ENCODE assay signal across 8 cellular contexts in genomic region chr19:49817964-49818690, GRCh38. TPM values are rescaled to one million over a fixed set of nuclear protein-coding genes. Genes with fewer than 3 reads are reported as not detected.
DNase-seq lines count a peak whose midpoint lies in the region; ATAC-seq, FAIRE-seq and TF ChIP-seq lines count a peak whose summit lies in the region.

TSS of gene MED25 (plus strand) at chr19:49818289. CDS start at chr19:49818342, 53 bp downstream.

- no peak for FAIRE-seq in A549 (lab: Jason Lieb, UNC)

- WGBS in A549 (ENCODE audit: missing lambda C conversion rate): under 1% methylated on average over 31 of the region's 58 CpGs

- H3K9me3 ChIP-seq in A549: no peaks in the 10 kb centered on the region
- no peaks in the 10 kb centered on the region for H3K9me3 ChIP-seq in iPS-20b (ENCODE audit: insufficient read depth, low read depth, low read length)

- CTCF ChIA-PET in A549 (lab: Yijun Ruan, JAX): interaction anchor here (0.6 to 0.7 kb wide), 2 partner anchors 20 to 122 kb away, joined by 3 read pairs; no protein-coding TSS in a partner anchor

- H3K4me1 ChIP-seq in A549: peaks cover 20% of the 10 kb centered on the region
- H3K4me1 ChIP-seq in iPS-20b (ENCODE audit: insufficient read depth, low read length): no peaks in the 10 kb centered on the region; the same call in 1 of the 2 replicates

- H3K36me3 ChIP-seq in iPS-20b (ENCODE audit: insufficient read depth, low read depth, low read length): peaks cover 12% of the 10 kb centered on the region; the same call in 1 of the 2 replicates

- TF ChIP-seq EP300 in A549 (IDR thresholded peaks at IDR 0.05): no peak

- H3K9ac ChIP-seq in iPS-20b (ENCODE audit: low read depth, low read length): peak within 1 kb of the TSS; percentile 91

- DNase-seq in A549 (ENCODE audit: low read depth in 1 of 2, low spot score in 1 of 2) (peak; percentile 90 to 92), NCI-H2107 treated with DMSO at 0.1 percent for 48 hours (lab: John Stamatoyannopoulos, UW; ENCODE audit: unreplicated experiment) (peak; percentile 84), T47D (ENCODE audit: low read depth in 1 of 2, low spot score in 1 of 2) (peak; percentile 63 to 83)

- POLR2A ChIA-PET in A549 (lab: Yijun Ruan, JAX): interaction anchor here (0.6 to 1.0 kb wide), 4 partner anchors 32 to 231 kb away, joined by 3 read pairs; partner anchors contain the start of genes AKT1S1, PNKP, PTOV1 and TBC1D17

- peak within 1 kb of the TSS; percentile 89 to 95 for H3K27ac ChIP-seq in A549
- H3K27ac ChIP-seq in VCaP: peak within 1 kb of the TSS; percentile 86
- H3K27ac ChIP-seq in iPS-20b (ENCODE audit: low read length): peak within 1 kb of the TSS; percentile 78
- H3K27ac ChIP-seq in skin epidermis: peak within 1 kb of the TSS; percentile 57 to 99 (median 94)

- peak; percentile 93 for TF ChIP-seq POLR2A in A549 (IDR thresholded peaks at IDR 0.05; ENCODE audit: low read length)

- in situ Hi-C loops in T47D (cut with HindIII; ENCODE audit: low pct_unique_long_range_greater_than_20kb, low sequenced_read_pairs): no loop called here

- TF ChIP-seq CTCF in A549 (IDR thresholded peaks at IDR 0.05) (no peak), VCaP (conservative IDR thresholded peaks at IDR 0.05) (peak; percentile 38)

- ATAC-seq in A549 (peak; percentile 84 to 89), GM18519 (IDR thresholded peaks at IDR 0.05; ENCODE audit: low FRiP score, unreplicated experiment) (peak; percentile 43), HG03060 (IDR thresholded peaks at IDR 0.05; ENCODE audit: low read depth, unreplicated experiment) (peak; percentile 47)

- H3K27me3 ChIP-seq in iPS-20b (ENCODE audit: insufficient read depth, low read length): no peaks in the 10 kb centered on the region

- peak within 1 kb of the TSS; percentile 97 for H3K4me2 ChIP-seq in A549

- TF ChIP-seq RAD21 in A549 (conservative IDR thresholded peaks at IDR 0.05 in 1 of 2, IDR thresholded peaks at IDR 0.05 in 1 of 2): no peak

- H3K4me3 ChIP-seq in A549 (peak within 1 kb of the TSS; percentile 67), iPS-20b (ENCODE audit: low read length) (peak within 1 kb of the TSS; percentile 88), skin epidermis (peak within 1 kb of the TSS; percentile 71 to 89 (median 86))

TF ChIP-seq in A549, 52 proteins besides CTCF, POLR2A, EP300 and RAD21 (continues in another document):
- peak; percentile 11; the same call in 1 of the 2 replicates for TF ChIP-seq TFCP2L1 (CRISPR knock-in tag; IDR thresholded peaks at IDR 0.05)
- no peak for TF ChIP-seq JUNB (IDR thresholded peaks at IDR 0.05)
- TF ChIP-seq EHF (CRISPR knock-in tag; IDR thresholded peaks at IDR 0.05): no peak
- TF ChIP-seq HOXA7 (CRISPR knock-in tag; IDR thresholded peaks at IDR 0.05): no peak; the same call in 1 of the 2 replicates
- peak; percentile 65; the same call in 1 of the 2 replicates for TF ChIP-seq PHF8 (IDR thresholded peaks at IDR 0.05; ENCODE audit: borderline replicate concordance, low read depth)
- TF ChIP-seq FOXS1 (CRISPR knock-in tag; IDR thresholded peaks at IDR 0.05): 0 out of 2 replicates have a peak, but pooled peaks have one; percentile 29
- no peak for TF ChIP-seq GATA3 (IDR thresholded peaks at IDR 0.05; ENCODE audit: borderline replicate concordance)
- peak; percentile 16; the same call in 1 of the 2 replicates for TF ChIP-seq TP53 (CRISPR knock-in tag; IDR thresholded peaks at IDR 0.05)
- TF ChIP-seq, protein P1, sequence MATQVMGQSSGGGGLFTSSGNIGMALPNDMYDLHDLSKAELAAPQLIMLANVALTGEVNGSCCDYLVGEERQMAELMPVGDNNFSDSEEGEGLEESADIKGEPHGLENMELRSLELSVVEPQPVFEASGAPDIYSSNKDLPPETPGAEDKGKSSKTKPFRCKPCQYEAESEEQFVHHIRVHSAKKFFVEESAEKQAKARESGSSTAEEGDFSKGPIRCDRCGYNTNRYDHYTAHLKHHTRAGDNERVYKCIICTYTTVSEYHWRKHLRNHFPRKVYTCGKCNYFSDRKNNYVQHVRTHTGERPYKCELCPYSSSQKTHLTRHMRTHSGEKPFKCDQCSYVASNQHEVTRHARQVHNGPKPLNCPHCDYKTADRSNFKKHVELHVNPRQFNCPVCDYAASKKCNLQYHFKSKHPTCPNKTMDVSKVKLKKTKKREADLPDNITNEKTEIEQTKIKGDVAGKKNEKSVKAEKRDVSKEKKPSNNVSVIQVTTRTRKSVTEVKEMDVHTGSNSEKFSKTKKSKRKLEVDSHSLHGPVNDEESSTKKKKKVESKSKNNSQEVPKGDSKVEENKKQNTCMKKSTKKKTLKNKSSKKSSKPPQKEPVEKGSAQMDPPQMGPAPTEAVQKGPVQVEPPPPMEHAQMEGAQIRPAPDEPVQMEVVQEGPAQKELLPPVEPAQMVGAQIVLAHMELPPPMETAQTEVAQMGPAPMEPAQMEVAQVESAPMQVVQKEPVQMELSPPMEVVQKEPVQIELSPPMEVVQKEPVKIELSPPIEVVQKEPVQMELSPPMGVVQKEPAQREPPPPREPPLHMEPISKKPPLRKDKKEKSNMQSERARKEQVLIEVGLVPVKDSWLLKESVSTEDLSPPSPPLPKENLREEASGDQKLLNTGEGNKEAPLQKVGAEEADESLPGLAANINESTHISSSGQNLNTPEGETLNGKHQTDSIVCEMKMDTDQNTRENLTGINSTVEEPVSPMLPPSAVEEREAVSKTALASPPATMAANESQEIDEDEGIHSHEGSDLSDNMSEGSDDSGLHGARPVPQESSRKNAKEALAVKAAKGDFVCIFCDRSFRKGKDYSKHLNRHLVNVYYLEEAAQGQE (IDR thresholded peaks at IDR 0.05): no peak
- no peak for TF ChIP-seq ZSCAN20 (CRISPR knock-in tag; IDR thresholded peaks at IDR 0.05)
- no peak for TF ChIP-seq CHD4 (IDR thresholded peaks at IDR 0.05; ENCODE audit: borderline replicate concordance)
- TF ChIP-seq ZFP36 (IDR thresholded peaks at IDR 0.05; ENCODE audit: borderline replicate concordance, partially characterized antibody): no peak
- TF ChIP-seq CHD2 (IDR thresholded peaks at IDR 0.05; ENCODE audit: low read length, partially characterized antibody): no peak
- TF ChIP-seq ZC3H11A (IDR thresholded peaks at IDR 0.05): no peak
- no peak for TF ChIP-seq ATOH8 (CRISPR knock-in tag; IDR thresholded peaks at IDR 0.05; ENCODE audit: low read depth)
- no peak for TF ChIP-seq HEYL (CRISPR knock-in tag; IDR thresholded peaks at IDR 0.05)
- no peak for TF ChIP-seq MAFK (IDR thresholded peaks at IDR 0.05; ENCODE audit: partially characterized antibody)
- TF ChIP-seq HOXB13 (CRISPR knock-in tag; IDR thresholded peaks at IDR 0.05; ENCODE audit: low read depth): peak; percentile 47; the same call in 1 of the 2 replicates
- TF ChIP-seq ZNF302 (CRISPR knock-in tag; IDR thresholded peaks at IDR 0.05): no peak
- TF ChIP-seq SMC3 (IDR thresholded peaks at IDR 0.05): no peak
- peak; percentile 85; the same call in 1 of the 2 replicates for TF ChIP-seq HOXB5 (CRISPR knock-in tag; IDR thresholded peaks at IDR 0.05)
- TF ChIP-seq NFE2L2 (conservative IDR thresholded peaks at IDR 0.05; ENCODE audit: low read length): no peak
- TF ChIP-seq, protein P2, sequence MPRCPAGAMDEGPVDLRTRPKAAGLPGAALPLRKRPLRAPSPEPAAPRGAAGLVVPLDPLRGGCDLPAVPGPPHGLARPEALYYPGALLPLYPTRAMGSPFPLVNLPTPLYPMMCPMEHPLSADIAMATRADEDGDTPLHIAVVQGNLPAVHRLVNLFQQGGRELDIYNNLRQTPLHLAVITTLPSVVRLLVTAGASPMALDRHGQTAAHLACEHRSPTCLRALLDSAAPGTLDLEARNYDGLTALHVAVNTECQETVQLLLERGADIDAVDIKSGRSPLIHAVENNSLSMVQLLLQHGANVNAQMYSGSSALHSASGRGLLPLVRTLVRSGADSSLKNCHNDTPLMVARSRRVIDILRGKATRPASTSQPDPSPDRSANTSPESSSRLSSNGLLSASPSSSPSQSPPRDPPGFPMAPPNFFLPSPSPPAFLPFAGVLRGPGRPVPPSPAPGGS (IDR thresholded peaks at IDR 0.05): 0 out of 3 replicates have a peak, but pooled peaks have one; percentile 59
- TF ChIP-seq, protein P3, sequence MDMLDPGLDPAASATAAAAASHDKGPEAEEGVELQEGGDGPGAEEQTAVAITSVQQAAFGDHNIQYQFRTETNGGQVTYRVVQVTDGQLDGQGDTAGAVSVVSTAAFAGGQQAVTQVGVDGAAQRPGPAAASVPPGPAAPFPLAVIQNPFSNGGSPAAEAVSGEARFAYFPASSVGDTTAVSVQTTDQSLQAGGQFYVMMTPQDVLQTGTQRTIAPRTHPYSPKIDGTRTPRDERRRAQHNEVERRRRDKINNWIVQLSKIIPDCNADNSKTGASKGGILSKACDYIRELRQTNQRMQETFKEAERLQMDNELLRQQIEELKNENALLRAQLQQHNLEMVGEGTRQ (IDR thresholded peaks at IDR 0.05): no peak; the same call in 1 of the 2 replicates
- peak; percentile 29 to 47; a peak in 2 of 5 replicates for TF ChIP-seq JUN (IDR thresholded peaks at IDR 0.05)
- TF ChIP-seq FOSB (CRISPR knock-in tag; IDR thresholded peaks at IDR 0.05): no peak
- TF ChIP-seq MAX (IDR thresholded peaks at IDR 0.05): peak; percentile 55
- no peak; the same call in 1 of the 2 replicates for TF ChIP-seq RFX5 (IDR thresholded peaks at IDR 0.05)
- TF ChIP-seq CBX8 (IDR thresholded peaks at IDR 0.05): no peak
- TF ChIP-seq KDM5A (IDR thresholded peaks at IDR 0.05): peak; percentile 31; the same call in 1 of the 2 replicates
- no peak for TF ChIP-seq CEBPB (IDR thresholded peaks at IDR 0.05)

RNA-seq across cellular contexts. Expression of gene MED25, which starts in this region (rescaled TPM):
- polyA plus RNA-seq in A549 (2011; rRNA removed) (20.4 and 27.1 TPM in 2 replicates), A549 (2017; fragmentation: RNase III; extraction: RNeasy Plus Mini Kit Qiagen cat#74134 plus additional on column Dnase treatment) (36.4 to 41.6 TPM (median 40.1 TPM) in 3 replicates)
- polyA plus RNA-seq in A549 (2012; cell fraction: cytosol; rRNA removed): 50.8 and 56.5 TPM in 2 replicates
- polyA plus RNA-seq in A549 (2012; cell fraction: nucleus; rRNA removed): 106 and 124 TPM in 2 replicates
- polyA minus RNA-seq in A549 (2011; rRNA and poly(A)+ RNA removed): 37.2 and 52.2 TPM in 2 replicates

Comparison
In these comparisons a context has a peak if more than half of its experiments do, and no peak if none do; other contexts are left out.
1. Peak in every context shown above with its lines: DNase-seq, ATAC-seq, H3K4me3 ChIP-seq and H3K27ac ChIP-seq.